Comparison of ENCODE assay signal across 10 cellular contexts in genomic region chr3:49900491-49901153, GRCh38. TPM values are rescaled to one million over a fixed set of nuclear protein-coding genes. Genes with fewer than 3 reads are reported as not detected.
DNase-seq lines count a peak whose midpoint lies in the region; ATAC-seq, FAIRE-seq and TF ChIP-seq lines count a peak whose summit lies in the region.
"Had no signal": no experiment of that assay in that cellular context is flagged by ENCODE, and none has a peak within 500 bp of the region (broad histone marks: within the 10 kb centered on the region; RNA-seq: fewer than 3 reads in every experiment).

No MANE protein-coding gene starts in this region.

- H2BK5ac ChIP-seq in IMR-90 (ENCODE audit: low read depth, low read length, poor library complexity, severe bottlenecking): no peak overlapping the region

- H3K9ac ChIP-seq in IMR-90 (ENCODE audit: low read depth, low read length) (no peak overlapping the region), HepG2 (ENCODE audit: insufficient read depth, low read depth, low read length) (no peak overlapping the region)

- WGBS in IMR-90 (ENCODE audit: extremely low coverage in 2 of 2, insufficient read length in 1 of 2), 2 experiments: 100% methylated on average over 1 of the region's 8 CpGs; no CpG with 5 or more reads in 1 of the 2 experiments
- WGBS in body of pancreas, 2 donors: 18% methylated on average over 8 of the region's 8 CpGs; no CpG with 5 or more reads in 1 of the 2 donors
- WGBS in HepG2 (ENCODE audit: low lambda C conversion rate): 13% methylated on average over 3 of the region's 8 CpGs

- H3K79me1 ChIP-seq in IMR-90 (ENCODE audit: low read depth in 1 of 2, low read length in 2 of 2): no peaks in the 10 kb centered on the region

- H3K27me3 ChIP-seq in IMR-90 (ENCODE audit: control insufficient read depth, insufficient read depth, low read length): no peaks in the 10 kb centered on the region
- no peaks in the 10 kb centered on the region for H3K27me3 ChIP-seq in body of pancreas
- H3K27me3 ChIP-seq in HepG2 (ENCODE audit: control insufficient read depth in 1 of 2, insufficient read depth in 2 of 2, low read length in 2 of 2): peaks cover 1 to 3% of the 10 kb centered on the region in 2 experiments; a peak in 1 of 5 replicates

- peak; percentile 66 for ATAC-seq in IMR-90 (ENCODE audit: low read depth)
- ATAC-seq in body of pancreas: peak; percentile 83
- ATAC-seq in HepG2: peak; percentile 16
- ATAC-seq: stimulated activated naive B cell treated with anti-CD40 and anti-IgM and Interleukin-4, amounts not matched to agents 10 μg/mL and 1 μg/mL and 100 μg/mL, for 72 hours had no signal

- BruUV-seq in IMR-90 (replicated peaks; lab: Mats Ljungman, UMichigan) (no TSS peak), HepG2 (replicated peaks; lab: Mats Ljungman, UMichigan) (no TSS peak)

- H4K20me1 ChIP-seq in IMR-90 (ENCODE audit: insufficient read depth, low read length) (no peaks in the 10 kb centered on the region), HepG2 (ENCODE audit: insufficient read depth, low read length) (no peaks in the 10 kb centered on the region)

- in situ Hi-C loops in ACHN (cut with HindIII; ENCODE audit: low pct_ligation_motif_present, low pct_unique_long_range_greater_than_20kb, low sequenced_read_pairs) (no loop called here), IMR-90 (cut with MboI; ENCODE audit: low sequenced_read_pairs) (no loop called here), HepG2 (cut with HindIII; ENCODE audit: extremely low pct_ligation_motif_present, low pct_unique_long_range_greater_than_20kb) (loop anchor here (10.0 kb wide), 1 partner anchor 96 kb away; the partner anchor contains the start of gene INKA1), GM13977 (cut with MboI; ENCODE audit: low pct_unique_long_range_greater_than_20kb, low sequenced_read_pairs, unreplicated experiment) (no loop called here)

- no peaks in the 10 kb centered on the region for H3K79me2 ChIP-seq in HepG2 (ENCODE audit: insufficient read depth, low read length)

- FAIRE-seq in HepG2 (lab: Jason Lieb, UNC) (no peak), GM12892 (lab: Jason Lieb, UNC) (no peak)

- H3K4me1 ChIP-seq in IMR-90 (ENCODE audit: control insufficient read depth, insufficient read depth, low read length) (peaks cover 10% of the 10 kb centered on the region), body of pancreas (peaks cover 47% of the 10 kb centered on the region), HepG2 (ENCODE audit: insufficient read depth, low read length) (peaks cover 39% of the 10 kb centered on the region)

- no peak overlapping the region for H3K14ac ChIP-seq in IMR-90 (replicated peaks; ENCODE audit: low read depth, low read length)

- no peak overlapping the region for H2AK9ac ChIP-seq in IMR-90 (replicated peaks; ENCODE audit: low read depth, low read length, poor library complexity)

- H2BK120ac ChIP-seq in IMR-90 (ENCODE audit: low read depth, low read length): no peak overlapping the region

- no peak overlapping the region for H4K8ac ChIP-seq in IMR-90 (ENCODE audit: low read depth in 2 of 2, low read length in 2 of 2)

- no peak overlapping the region for H2AFZ ChIP-seq in IMR-90 (replicated peaks; ENCODE audit: low read length, poor library complexity)
- peak overlapping the region; percentile 32 for H2AFZ ChIP-seq in HepG2 (ENCODE audit: low read length)

- dilution Hi-C loops in IMR-90 (cut with HindIII; ENCODE audit: low sequenced_read_pairs, unreplicated experiment): no loop called here

- H2BK20ac ChIP-seq in IMR-90 (ENCODE audit: low read depth, low read length): no peak overlapping the region

- no peak overlapping the region for H3K18ac ChIP-seq in IMR-90 (ENCODE audit: low read depth, low read length)

- H3K9me1 ChIP-seq in IMR-90 (ENCODE audit: insufficient read depth, low read length): peaks cover 2% of the 10 kb centered on the region; the same call in 1 of the 2 replicates

- TF ChIP-seq EP300 in HepG2 (IDR thresholded peaks at IDR 0.05; ENCODE audit: low read depth in 2 of 2, low read length in 2 of 2) (no peak), HepG2 (CRISPR knock-in tag; IDR thresholded peaks at IDR 0.05; ENCODE audit: borderline replicate concordance) (no peak)

- TF ChIP-seq CTCF in IMR-90 (conservative IDR thresholded peaks at IDR 0.05; ENCODE audit: low read depth, low read length) (no peak), body of pancreas (IDR thresholded peaks at IDR 0.05) (peak in 3 of 7 experiments; percentile 24 to 36 (median 35)), HepG2 (CRISPR knock-in tag; IDR thresholded peaks at IDR 0.05) (0 out of 2 replicates have a peak, but pooled peaks have one; percentile 4), GM13977 (IDR thresholded peaks at IDR 0.05; ENCODE audit: extremely low read depth, insufficient read depth, missing control alignments) (no peak)

- H2BK15ac ChIP-seq in IMR-90 (ENCODE audit: low read depth, low read length): no peak overlapping the region

- CTCF ChIA-PET in IMR-90 (lab: Yijun Ruan, JAX): no interaction called here
- CTCF ChIA-PET in HepG2 (lab: Yijun Ruan, JAX; ENCODE audit: low intra/inter-chr PET ratio, low total read pairs): no interaction called here

- H2AK5ac ChIP-seq in IMR-90 (ENCODE audit: low read depth, low read length): no peak overlapping the region

- TF ChIP-seq POLR2A in IMR-90 (IDR thresholded peaks at IDR 0.05; ENCODE audit: low read depth, low read length): no peak
- peak; percentile 29 to 55 (median 48) for TF ChIP-seq POLR2A in body of pancreas (IDR thresholded peaks at IDR 0.05)
- no peak for TF ChIP-seq POLR2A in HepG2 (IDR thresholded peaks at IDR 0.05; ENCODE audit: insufficient read depth in 1 of 2, low read depth in 2 of 2, low read length in 2 of 2)
- no peak for TF ChIP-seq POLR2A in GM12892 (IDR thresholded peaks at IDR 0.05; ENCODE audit: low read depth, low read length)

- DNase-seq in ACHN: peak; percentile 85
- DNase-seq in IMR-90: peak; percentile 22
- peak; percentile 86 to 95 (median 92) for DNase-seq in body of pancreas
- no peak for DNase-seq in HepG2 (ENCODE audit: low spot score)
- no peak for DNase-seq in NCI-H128 (lab: John Stamatoyannopoulos, UW; ENCODE audit: unreplicated experiment)
- no peak for DNase-seq in GM12892 (ENCODE audit: insufficient read length)
- DNase-seq in GM13977 (ENCODE audit: low spot score): no peak
- no peak for DNase-seq in DMS 273 treated with DMSO at 0.1 percent for 48 hours (lab: John Stamatoyannopoulos, UW)
- DNase-seq: NCI-H1092; stimulated activated naive B cell treated with anti-CD40 and anti-IgM and Interleukin-4, amounts not matched to agents 10 μg/mL and 1 μg/mL and 100 μg/mL, for 72 hours had no signal

- TF ChIP-seq RAD21 in IMR-90 (IDR thresholded peaks at IDR 0.05; ENCODE audit: low read length) (no peak), HepG2 (CRISPR knock-in tag; IDR thresholded peaks at IDR 0.05) (no peak)

- no peak overlapping the region for H4K5ac ChIP-seq in IMR-90 (ENCODE audit: low read depth, low read length)

- no peaks in the 10 kb centered on the region for H3K9me3 ChIP-seq in IMR-90 (ENCODE audit: control insufficient read depth, insufficient read depth, low read length)
- H3K9me3 ChIP-seq in body of pancreas: no peaks in the 10 kb centered on the region
- no peaks in the 10 kb centered on the region for H3K9me3 ChIP-seq in HepG2 (ENCODE audit: low read length)

- H3K4ac ChIP-seq in IMR-90 (ENCODE audit: low read depth, low read length): no peak overlapping the region

- H3K23ac ChIP-seq in IMR-90 (ENCODE audit: low read depth, low read length): no peak overlapping the region

- H3K4me2 ChIP-seq in IMR-90 (ENCODE audit: low read depth, low read length): no peak overlapping the region
- H3K4me2 ChIP-seq in HepG2 (ENCODE audit: low read depth, low read length): peak overlapping the region; percentile 39; the same call in 1 of the 2 replicates

- POLR2A ChIA-PET in IMR-90 (lab: Charles Lee; ENCODE audit: unreplicated experiment) (interaction anchor here (0.5 kb wide), 1 partner anchor 21 kb away, joined by 4 read pairs; no protein-coding TSS in a partner anchor), HepG2 (lab: Yijun Ruan, JAX) (no interaction called here)

- H3K36me3 ChIP-seq in IMR-90 (ENCODE audit: control insufficient read depth, insufficient read depth, low read length): no peaks in the 10 kb centered on the region
- no peaks in the 10 kb centered on the region for H3K36me3 ChIP-seq in body of pancreas (replicated peaks in 1 of 2; ENCODE audit: insufficient read depth in 1 of 2, low read depth in 2 of 2)
- H3K36me3 ChIP-seq in HepG2 (replicated peaks in 1 of 2; ENCODE audit: control insufficient read depth in 1 of 2, insufficient read depth in 2 of 2, low read length in 2 of 2): no peaks in the 10 kb centered on the region

- H3K4me3 ChIP-seq in IMR-90 (ENCODE audit: insufficient read depth, low read depth, low read length) (no peak overlapping the region), body of pancreas (no peak overlapping the region), HepG2 (replicated peaks in 1 of 3; ENCODE audit: insufficient read depth in 1 of 3, low read depth in 2 of 3, low read length in 3 of 3) (no peak overlapping the region)

- no peak overlapping the region for H3K56ac ChIP-seq in IMR-90 (ENCODE audit: extremely low read depth, insufficient read depth, low read length)

- H4K91ac ChIP-seq in IMR-90 (ENCODE audit: insufficient read depth, low read depth, low read length): no peak overlapping the region

- H3K27ac ChIP-seq in IMR-90 (ENCODE audit: insufficient read depth, low read length) (no peak overlapping the region), body of pancreas (peak overlapping the region; percentile 68 to 90 (median 80)), HepG2 (ENCODE audit: extremely low read length, insufficient read depth, low read length) (no peak overlapping the region)

- intact Hi-C loops in IMR-90 (cut with micrococcal nuclease): no loop called here
- intact Hi-C loops in body of pancreas (cut with DNase I): no loop called here
- intact Hi-C loops in HepG2 (cut with micrococcal nuclease; ENCODE audit: unreplicated experiment): loop anchor here (2.0 kb wide), 1 partner anchor 28 kb away; no protein-coding TSS in a partner anchor

RNA-seq across cellular contexts. Expression of gene MST1R, which starts 3.1 kb away (rescaled TPM):
- total RNA-seq in IMR-90 (2012; rRNA removed): under 0.01 TPM in 1 of 2 replicates, not detected in the other
- polyA plus RNA-seq in IMR-90 (2012; rRNA removed): 0.10 and 0.14 TPM in 2 replicates
- polyA plus RNA-seq in IMR-90 (2012; cell fraction: cytosol; rRNA removed): 0.20 TPM in 1 of 2 replicates, not detected in the other
- 0.60 and 1.4 TPM in 2 replicates for polyA plus RNA-seq in IMR-90 (2012; cell fraction: nucleus; rRNA removed; ENCODE audit: low replicate concordance)
- total RNA-seq in body of pancreas: 10 to 100 TPM; 10.4 to 12.2 TPM
- total RNA-seq in HepG2 (2016; rRNA removed; fragmentation: Illumina TruSeq; extraction: Trizol): 0.11 and 0.13 TPM in 2 replicates
- total RNA-seq in HepG2 (2016; cell fraction: cytosol; rRNA removed; fragmentation: Illumina TruSeq; extraction: Trizol; ENCODE audit: low read depth): not detected in 2 replicates
- 0.17 and 0.36 TPM in 2 replicates for total RNA-seq in HepG2 (2016; cell fraction: insoluble cytoplasmic fraction; rRNA removed; fragmentation: Illumina TruSeq; extraction: Trizol)
- total RNA-seq in HepG2 (2016; cell fraction: membrane; rRNA removed; fragmentation: Illumina TruSeq; extraction: Trizol): 0.03 TPM in 1 of 2 replicates, not detected in the other
- total RNA-seq in HepG2 (2016; cell fraction: nucleus; rRNA removed; fragmentation: Illumina TruSeq; extraction: Trizol): 0.28 and 0.37 TPM in 2 replicates
- 0.72 and 0.77 TPM in 2 replicates for polyA plus RNA-seq in HepG2 (2011; rRNA removed)
- polyA plus RNA-seq in HepG2 (2011; cell fraction: cytosol; rRNA removed): 0.21 TPM in 2 replicates
- polyA plus RNA-seq in HepG2 (2011; cell fraction: nucleus; rRNA removed): 2.3 and 3.4 TPM in 2 replicates
- polyA plus RNA-seq in HepG2 (2012): 0.09 and 0.52 TPM in 2 replicates
- polyA plus RNA-seq in HepG2 (2016; cell fraction: cytosol; fragmentation: Illumina TruSeq; extraction: Trizol; ENCODE audit: low read depth): not detected in 2 replicates
- polyA plus RNA-seq in HepG2 (2016; cell fraction: insoluble cytoplasmic fraction; fragmentation: Illumina TruSeq; extraction: Trizol; ENCODE audit: low read depth): 0.11 TPM in 1 of 2 replicates, not detected in the other
- polyA plus RNA-seq in HepG2 (2016; cell fraction: membrane; fragmentation: Illumina TruSeq; extraction: Trizol; ENCODE audit: low read depth): 0.17 TPM in 1 of 2 replicates, not detected in the other
- polyA plus RNA-seq in HepG2 (2016; cell fraction: nucleus; fragmentation: Illumina TruSeq; extraction: Trizol; ENCODE audit: insufficient read depth, low read depth): 1.2 and 1.4 TPM in 2 replicates
- 2.0 and 186 TPM in 2 replicates for polyA minus RNA-seq in HepG2 (2011; rRNA and poly(A)+ RNA removed; ENCODE audit: low replicate concordance)
- polyA minus RNA-seq in HepG2 (2011; cell fraction: cytosol; rRNA and poly(A)+ RNA removed): 1.5 and 3.4 TPM in 2 replicates
- polyA minus RNA-seq in HepG2 (2011; cell fraction: nucleus; rRNA and poly(A)+ RNA removed): 0.77 and 2.4 TPM in 2 replicates
- polyA plus RNA-seq in GM12892 (2012; ENCODE audit: missing spikeins): 3.6 TPM

RNA-seq across cellular contexts. Expression of gene MON1A, which starts 29.0 kb away (rescaled TPM):
- total RNA-seq in IMR-90 (2012; rRNA removed) (6.9 and 8.2 TPM in 2 replicates), body of pancreas (10 to 100 TPM in 1 of 2 donors, 1 to 10 TPM in 1; 4.9 to 13.5 TPM), HepG2 (2016; rRNA removed; fragmentation: Illumina TruSeq; extraction: Trizol) (8.8 and 9.0 TPM in 2 replicates)
- polyA plus RNA-seq in IMR-90 (2012; rRNA removed) (13.5 and 18.1 TPM in 2 replicates), HepG2 (2011; rRNA removed) (4.6 and 7.0 TPM in 2 replicates)
- polyA plus RNA-seq in IMR-90 (2012; cell fraction: cytosol; rRNA removed): 10.1 and 19.6 TPM in 2 replicates
- 11.1 and 25.3 TPM in 2 replicates for polyA plus RNA-seq in IMR-90 (2012; cell fraction: nucleus; rRNA removed; ENCODE audit: low replicate concordance)
- 4.7 and 7.5 TPM in 2 replicates for total RNA-seq in HepG2 (2016; cell fraction: cytosol; rRNA removed; fragmentation: Illumina TruSeq; extraction: Trizol; ENCODE audit: low read depth)
- 7.6 and 8.7 TPM in 2 replicates for total RNA-seq in HepG2 (2016; cell fraction: insoluble cytoplasmic fraction; rRNA removed; fragmentation: Illumina TruSeq; extraction: Trizol)
- 12.4 and 17.1 TPM in 2 replicates for total RNA-seq in HepG2 (2016; cell fraction: membrane; rRNA removed; fragmentation: Illumina TruSeq; extraction: Trizol)
- total RNA-seq in HepG2 (2016; cell fraction: nucleus; rRNA removed; fragmentation: Illumina TruSeq; extraction: Trizol): 4.0 and 4.2 TPM in 2 replicates
- 4.9 and 7.2 TPM in 2 replicates for polyA plus RNA-seq in HepG2 (2011; cell fraction: cytosol; rRNA removed)
- polyA plus RNA-seq in HepG2 (2011; cell fraction: nucleus; rRNA removed): 6.1 and 7.8 TPM in 2 replicates
- polyA plus RNA-seq in HepG2 (2012): 3.0 and 6.0 TPM in 2 replicates
- polyA plus RNA-seq in HepG2 (2016; cell fraction: cytosol; fragmentation: Illumina TruSeq; extraction: Trizol; ENCODE audit: low read depth): 8.3 and 11.7 TPM in 2 replicates
- 9.1 and 11.2 TPM in 2 replicates for polyA plus RNA-seq in HepG2 (2016; cell fraction: insoluble cytoplasmic fraction; fragmentation: Illumina TruSeq; extraction: Trizol; ENCODE audit: low read depth)
- polyA plus RNA-seq in HepG2 (2016; cell fraction: membrane; fragmentation: Illumina TruSeq; extraction: Trizol; ENCODE audit: low read depth): 12.1 and 13.2 TPM in 2 replicates
- 7.3 and 9.2 TPM in 2 replicates for polyA plus RNA-seq in HepG2 (2016; cell fraction: nucleus; fragmentation: Illumina TruSeq; extraction: Trizol; ENCODE audit: insufficient read depth, low read depth)
- 9.7 and 15.4 TPM in 2 replicates for polyA minus RNA-seq in HepG2 (2011; rRNA and poly(A)+ RNA removed; ENCODE audit: low replicate concordance)
- polyA minus RNA-seq in HepG2 (2011; cell fraction: cytosol; rRNA and poly(A)+ RNA removed): 2.9 and 3.6 TPM in 2 replicates
- polyA minus RNA-seq in HepG2 (2011; cell fraction: nucleus; rRNA and poly(A)+ RNA removed): 3.0 and 3.9 TPM in 2 replicates
- polyA plus RNA-seq in GM12892 (2012; ENCODE audit: missing spikeins): 2.2 TPM

RNA-seq across cellular contexts. Expression of gene CAMKV, which starts 30.9 kb away (rescaled TPM):
- total RNA-seq in IMR-90 (2012; rRNA removed) (not detected in 2 replicates), body of pancreas (not detected), HepG2 (2016; rRNA removed; fragmentation: Illumina TruSeq; extraction: Trizol) (0.13 and 0.15 TPM in 2 replicates)
- polyA plus RNA-seq in IMR-90 (2012; rRNA removed) (not detected in 2 replicates), HepG2 (2011; rRNA removed) (0.13 and 0.22 TPM in 2 replicates)
- polyA plus RNA-seq in IMR-90 (2012; cell fraction: cytosol; rRNA removed): not detected in 2 replicates
- 0.09 TPM in 1 of 2 replicates, not detected in the other for polyA plus RNA-seq in IMR-90 (2012; cell fraction: nucleus; rRNA removed; ENCODE audit: low replicate concordance)
- not detected in 2 replicates for total RNA-seq in HepG2 (2016; cell fraction: cytosol; rRNA removed; fragmentation: Illumina TruSeq; extraction: Trizol; ENCODE audit: low read depth)
- 0.17 TPM in 1 of 2 replicates, not detected in the other for total RNA-seq in HepG2 (2016; cell fraction: insoluble cytoplasmic fraction; rRNA removed; fragmentation: Illumina TruSeq; extraction: Trizol)
- total RNA-seq in HepG2 (2016; cell fraction: membrane; rRNA removed; fragmentation: Illumina TruSeq; extraction: Trizol): 0.14 TPM in 1 of 2 replicates, not detected in the other
- 0.13 and 0.22 TPM in 2 replicates for total RNA-seq in HepG2 (2016; cell fraction: nucleus; rRNA removed; fragmentation: Illumina TruSeq; extraction: Trizol)
- polyA plus RNA-seq in HepG2 (2011; cell fraction: cytosol; rRNA removed): 0.13 and 0.23 TPM in 2 replicates
- polyA plus RNA-seq in HepG2 (2011; cell fraction: nucleus; rRNA removed): 1.2 and 2.0 TPM in 2 replicates
- polyA plus RNA-seq in HepG2 (2012): 0.33 and 0.38 TPM in 2 replicates
- not detected in 2 replicates for polyA plus RNA-seq in HepG2 (2016; cell fraction: cytosol; fragmentation: Illumina TruSeq; extraction: Trizol; ENCODE audit: low read depth)
- polyA plus RNA-seq in HepG2 (2016; cell fraction: insoluble cytoplasmic fraction; fragmentation: Illumina TruSeq; extraction: Trizol; ENCODE audit: low read depth): 0.13 and 0.26 TPM in 2 replicates
- 0.08 and 0.10 TPM in 2 replicates for polyA plus RNA-seq in HepG2 (2016; cell fraction: membrane; fragmentation: Illumina TruSeq; extraction: Trizol; ENCODE audit: low read depth)
- polyA plus RNA-seq in HepG2 (2016; cell fraction: nucleus; fragmentation: Illumina TruSeq; extraction: Trizol; ENCODE audit: insufficient read depth, low read depth): 0.53 and 0.60 TPM in 2 replicates
- 0.07 and 0.82 TPM in 2 replicates for polyA minus RNA-seq in HepG2 (2011; rRNA and poly(A)+ RNA removed; ENCODE audit: low replicate concordance)
- not detected in 2 replicates for polyA minus RNA-seq in HepG2 (2011; cell fraction: cytosol; rRNA and poly(A)+ RNA removed)
- polyA minus RNA-seq in HepG2 (2011; cell fraction: nucleus; rRNA and poly(A)+ RNA removed): 1.3 TPM in 1 of 2 replicates, not detected in the other
- not detected for polyA plus RNA-seq in GM12892 (2012; ENCODE audit: missing spikeins)

RNA-seq across cellular contexts. Expression of gene RBM6, which starts 39.3 kb away (rescaled TPM):
- total RNA-seq in IMR-90 (2012; rRNA removed) (38.5 and 40.8 TPM in 2 replicates), body of pancreas (100 to 1,000 TPM; 123 to 146 TPM), HepG2 (2016; rRNA removed; fragmentation: Illumina TruSeq; extraction: Trizol) (51.6 and 86.1 TPM in 2 replicates)
- polyA plus RNA-seq in IMR-90 (2012; rRNA removed) (51.1 and 64.6 TPM in 2 replicates), HepG2 (2011; rRNA removed) (72.7 and 90.4 TPM in 2 replicates)
- polyA plus RNA-seq in IMR-90 (2012; cell fraction: cytosol; rRNA removed): 9.1 and 24.1 TPM in 2 replicates
- 37.5 and 273 TPM in 2 replicates for polyA plus RNA-seq in IMR-90 (2012; cell fraction: nucleus; rRNA removed; ENCODE audit: low replicate concordance)
- 26.8 and 28.0 TPM in 2 replicates for total RNA-seq in HepG2 (2016; cell fraction: cytosol; rRNA removed; fragmentation: Illumina TruSeq; extraction: Trizol; ENCODE audit: low read depth)
- 48.1 and 85.0 TPM in 2 replicates for total RNA-seq in HepG2 (2016; cell fraction: insoluble cytoplasmic fraction; rRNA removed; fragmentation: Illumina TruSeq; extraction: Trizol)
- 31.9 and 32.3 TPM in 2 replicates for total RNA-seq in HepG2 (2016; cell fraction: membrane; rRNA removed; fragmentation: Illumina TruSeq; extraction: Trizol)
- total RNA-seq in HepG2 (2016; cell fraction: nucleus; rRNA removed; fragmentation: Illumina TruSeq; extraction: Trizol): 95.5 and 119 TPM in 2 replicates
- 23.6 and 43.4 TPM in 2 replicates for polyA plus RNA-seq in HepG2 (2011; cell fraction: cytosol; rRNA removed)
- 214 and 295 TPM in 2 replicates for polyA plus RNA-seq in HepG2 (2011; cell fraction: nucleus; rRNA removed)
- 89.9 and 108 TPM in 2 replicates for polyA plus RNA-seq in HepG2 (2012)
- 5.6 and 7.3 TPM in 2 replicates for polyA plus RNA-seq in HepG2 (2016; cell fraction: cytosol; fragmentation: Illumina TruSeq; extraction: Trizol; ENCODE audit: low read depth)
- 57.9 and 60.9 TPM in 2 replicates for polyA plus RNA-seq in HepG2 (2016; cell fraction: insoluble cytoplasmic fraction; fragmentation: Illumina TruSeq; extraction: Trizol; ENCODE audit: low read depth)
- 14.4 and 15.0 TPM in 2 replicates for polyA plus RNA-seq in HepG2 (2016; cell fraction: membrane; fragmentation: Illumina TruSeq; extraction: Trizol; ENCODE audit: low read depth)
- 284 and 293 TPM in 2 replicates for polyA plus RNA-seq in HepG2 (2016; cell fraction: nucleus; fragmentation: Illumina TruSeq; extraction: Trizol; ENCODE audit: insufficient read depth, low read depth)
- polyA minus RNA-seq in HepG2 (2011; rRNA and poly(A)+ RNA removed; ENCODE audit: low replicate concordance): 15.4 and 24.6 TPM in 2 replicates
- polyA minus RNA-seq in HepG2 (2011; cell fraction: cytosol; rRNA and poly(A)+ RNA removed): 8.0 and 12.9 TPM in 2 replicates
- 74.5 and 93.7 TPM in 2 replicates for polyA minus RNA-seq in HepG2 (2011; cell fraction: nucleus; rRNA and poly(A)+ RNA removed)
- 106 TPM for polyA plus RNA-seq in GM12892 (2012; ENCODE audit: missing spikeins)

RNA-seq across cellular contexts. Expression of gene TRAIP, which starts 44.3 kb away (rescaled TPM):
- total RNA-seq in IMR-90 (2012; rRNA removed) (5.3 and 6.3 TPM in 2 replicates), body of pancreas (1 to 10 TPM; 1.8 to 3.6 TPM), HepG2 (2016; rRNA removed; fragmentation: Illumina TruSeq; extraction: Trizol) (13.7 and 23.9 TPM in 2 replicates)
- polyA plus RNA-seq in IMR-90 (2012; rRNA removed) (9.2 and 10.0 TPM in 2 replicates), HepG2 (2011; rRNA removed) (13.9 and 15.1 TPM in 2 replicates)
- polyA plus RNA-seq in IMR-90 (2012; cell fraction: cytosol; rRNA removed): 3.3 and 4.5 TPM in 2 replicates
- polyA plus RNA-seq in IMR-90 (2012; cell fraction: nucleus; rRNA removed; ENCODE audit: low replicate concordance): 22.2 and 30.7 TPM in 2 replicates
- 9.1 and 11.5 TPM in 2 replicates for total RNA-seq in HepG2 (2016; cell fraction: cytosol; rRNA removed; fragmentation: Illumina TruSeq; extraction: Trizol; ENCODE audit: low read depth)
- 13.0 and 22.4 TPM in 2 replicates for total RNA-seq in HepG2 (2016; cell fraction: insoluble cytoplasmic fraction; rRNA removed; fragmentation: Illumina TruSeq; extraction: Trizol)
- 11.7 and 13.4 TPM in 2 replicates for total RNA-seq in HepG2 (2016; cell fraction: membrane; rRNA removed; fragmentation: Illumina TruSeq; extraction: Trizol)
- 28.5 and 36.3 TPM in 2 replicates for total RNA-seq in HepG2 (2016; cell fraction: nucleus; rRNA removed; fragmentation: Illumina TruSeq; extraction: Trizol)
- 14.0 and 14.3 TPM in 2 replicates for polyA plus RNA-seq in HepG2 (2011; cell fraction: cytosol; rRNA removed)
- polyA plus RNA-seq in HepG2 (2011; cell fraction: nucleus; rRNA removed): 42.9 and 44.0 TPM in 2 replicates
- polyA plus RNA-seq in HepG2 (2012): 7.3 and 9.8 TPM in 2 replicates
- 4.6 and 5.0 TPM in 2 replicates for polyA plus RNA-seq in HepG2 (2016; cell fraction: cytosol; fragmentation: Illumina TruSeq; extraction: Trizol; ENCODE audit: low read depth)
- 12.2 and 16.5 TPM in 2 replicates for polyA plus RNA-seq in HepG2 (2016; cell fraction: insoluble cytoplasmic fraction; fragmentation: Illumina TruSeq; extraction: Trizol; ENCODE audit: low read depth)
- 9.0 TPM in 2 replicates for polyA plus RNA-seq in HepG2 (2016; cell fraction: membrane; fragmentation: Illumina TruSeq; extraction: Trizol; ENCODE audit: low read depth)
- 45.6 and 54.0 TPM in 2 replicates for polyA plus RNA-seq in HepG2 (2016; cell fraction: nucleus; fragmentation: Illumina TruSeq; extraction: Trizol; ENCODE audit: insufficient read depth, low read depth)
- 23.5 and 39.7 TPM in 2 replicates for polyA minus RNA-seq in HepG2 (2011; rRNA and poly(A)+ RNA removed; ENCODE audit: low replicate concordance)
- 5.6 and 7.4 TPM in 2 replicates for polyA minus RNA-seq in HepG2 (2011; cell fraction: cytosol; rRNA and poly(A)+ RNA removed)
- 17.3 and 17.4 TPM in 2 replicates for polyA minus RNA-seq in HepG2 (2011; cell fraction: nucleus; rRNA and poly(A)+ RNA removed)
- 10.3 TPM for polyA plus RNA-seq in GM12892 (2012; ENCODE audit: missing spikeins)

Comparison
In these comparisons a context has a peak if more than half of its experiments do, and no peak if none do; other contexts are left out.
1. DNase-seq: peak in ACHN (single experiment), IMR-90 (single experiment) and body of pancreas (4 of 4); none in HepG2 (single experiment), NCI-H128 (single experiment), GM12892 (single experiment), GM13977 (single experiment) and DMS 273 treated with DMSO at 0.1 percent for 48 hours (single experiment).
2. ATAC-seq: peak in every context shown above with its lines; median percentile 83 in body of pancreas; 66 in IMR-90; 16 in HepG2.
3. H3K27ac ChIP-seq: peak in body of pancreas (4 of 4); none in IMR-90 (single experiment) and HepG2 (single experiment).
4. POLR2A ChIP-seq: peak in body of pancreas (3 of 3); none in IMR-90 (single experiment), HepG2 (0 of 2) and GM12892 (single experiment).
5. RNA of gene MST1R, which starts 3.1 kb away (total RNA-seq): 10.4 to 12.2 TPM in body of pancreas; 0.03 to 0.37 TPM in HepG2 and under 0.01 TPM in IMR-90; every median in the first group is over 4 times any median in the second.